ENCODE assay signal across 8 cellular contexts in the genomic region with DNA sequence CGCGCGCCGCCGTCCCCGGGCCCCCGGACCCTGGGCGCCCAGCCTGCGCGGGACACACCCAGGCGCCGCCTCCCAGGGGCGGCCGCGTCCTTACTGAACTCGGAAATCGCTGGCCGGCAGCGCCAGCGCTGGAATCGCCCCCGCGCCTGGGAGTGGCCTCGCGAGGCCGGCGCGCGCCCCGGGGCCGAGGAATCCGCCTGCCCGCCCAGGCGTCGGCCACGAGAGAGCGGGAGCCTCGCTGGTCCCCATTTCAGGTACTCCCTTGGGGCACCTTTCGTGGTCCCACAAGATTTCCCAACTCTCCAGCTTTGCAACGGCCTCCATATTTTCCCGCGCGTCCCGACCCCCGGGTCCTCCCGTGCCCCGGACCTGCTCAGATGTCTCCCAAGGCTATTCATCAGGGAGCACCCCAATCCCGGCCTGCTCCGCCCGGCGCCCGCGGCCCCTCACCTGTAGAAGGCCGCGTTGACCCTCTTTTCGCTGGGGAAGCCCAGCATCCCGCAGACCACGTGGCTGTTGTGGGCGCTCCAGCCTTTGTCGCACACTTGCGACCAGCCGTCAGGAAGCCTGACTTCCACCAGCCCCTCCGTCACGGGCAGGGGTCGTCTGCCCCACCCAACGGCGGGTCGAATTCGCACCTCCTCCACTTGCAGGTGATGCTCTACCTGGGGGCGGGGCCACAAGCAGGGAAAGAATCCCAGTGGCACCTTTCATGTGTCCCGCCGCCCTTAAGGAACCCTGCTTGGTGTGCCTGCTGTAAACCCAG. TPM values are rescaled to one million over a fixed set of nuclear protein-coding genes. Genes with fewer than 3 reads are reported as not detected.
A peak's percentile ranks its signal among the peaks of the same experiment; 100 is the strongest.
DNase-seq lines count a peak whose midpoint lies in the region; ATAC-seq lines count a peak whose summit lies in the region.

No MANE protein-coding gene starts in this region.

- H3K4me1 ChIP-seq in SJSA1 (replicated peaks) = peaks cover 23% of the 10 kb centered on the region
- H3K4me1 ChIP-seq in effector memory CD4-positive, alpha-beta T cell (ENCODE audit: control insufficient read depth, insufficient read depth, low read length, poor library complexity, severe bottlenecking) = peaks cover 10% of the 10 kb centered on the region
- peaks cover 4% of the 10 kb centered on the region for H3K4me1 ChIP-seq in mesendoderm (ENCODE audit: control insufficient read depth, low read depth, low read length)
- no peaks in the 10 kb centered on the region for H3K4me1 ChIP-seq in urinary bladder (ENCODE audit: insufficient read depth)

- H4K8ac ChIP-seq in mesendoderm (ENCODE audit: low read depth, low read length) = no peak overlapping the region

- H3K4ac ChIP-seq in mesendoderm (ENCODE audit: low read depth, low read length) = peak overlapping the region; percentile 5

- peak; percentile 53 for ATAC-seq in HG03066 (IDR thresholded peaks at IDR 0.05; ENCODE audit: low read depth, unreplicated experiment)

- no CpG with 5 or more reads among the region's 72 CpGs for WGBS in mesendoderm (ENCODE audit: extremely low coverage, insufficient coverage, low lambda C conversion rate)
- 2% methylated on average over 72 of the region's 72 CpGs for WGBS in urinary bladder

- H3K18ac ChIP-seq in mesendoderm (ENCODE audit: low read length) = peak overlapping the region; percentile 41

- H3K4me2 ChIP-seq in mesendoderm (ENCODE audit: low read length) = peak overlapping the region; percentile 76

- no peak overlapping the region for H2BK15ac ChIP-seq in mesendoderm (replicated peaks; ENCODE audit: low read depth)

- 0 out of 2 replicates have a peak, but pooled peaks cover 7% of the 10 kb centered on the region for H3K9me3 ChIP-seq in SJSA1 (replicated peaks)
- H3K9me3 ChIP-seq in effector memory CD4-positive, alpha-beta T cell (ENCODE audit: control insufficient read depth, low read length) = no peaks in the 10 kb centered on the region

- H2BK120ac ChIP-seq in mesendoderm (ENCODE audit: low read depth, low read length) = no peak overlapping the region

- no peak overlapping the region for H3K23ac ChIP-seq in mesendoderm (ENCODE audit: low read length)

- H3K9ac ChIP-seq in mesendoderm (ENCODE audit: low read length) = peak overlapping the region; percentile 46

- H3K4me3 ChIP-seq in SJSA1 = peak overlapping the region; percentile 37
- peak overlapping the region; percentile 46 for H3K4me3 ChIP-seq in effector memory CD4-positive, alpha-beta T cell (ENCODE audit: insufficient read depth, low read depth, low read length, poor library complexity, severe bottlenecking)
- H3K4me3 ChIP-seq in mesendoderm (ENCODE audit: low read length) = peak overlapping the region; percentile 18
- peak overlapping the region; percentile 41 for H3K4me3 ChIP-seq in urinary bladder (ENCODE audit: low read depth, low read length)

- no peak overlapping the region for H3K27ac ChIP-seq in SJSA1
- H3K27ac ChIP-seq in effector memory CD4-positive, alpha-beta T cell (ENCODE audit: insufficient read depth, low read length, poor library complexity, severe bottlenecking) = no peak overlapping the region
- H3K27ac ChIP-seq in mesendoderm (ENCODE audit: low read depth, low read length) = no peak overlapping the region
- no peak overlapping the region for H3K27ac ChIP-seq in urinary bladder (ENCODE audit: low read depth)

- peak overlapping the region; percentile 75 for H3K56ac ChIP-seq in mesendoderm (ENCODE audit: low read length)

- H2AK5ac ChIP-seq in mesendoderm (ENCODE audit: low read length) = no peak overlapping the region

- H4K5ac ChIP-seq in mesendoderm (ENCODE audit: low read length) = no peak overlapping the region

- no peaks in the 10 kb centered on the region for H3K79me2 ChIP-seq in mesendoderm (ENCODE audit: control insufficient read depth, insufficient read depth, low read length)

- H2BK5ac ChIP-seq in mesendoderm (ENCODE audit: low read length) = no peak overlapping the region

- no peaks in the 10 kb centered on the region for H3K79me1 ChIP-seq in mesendoderm (ENCODE audit: low read length)

- H3K36me3 ChIP-seq in SJSA1 = peaks cover 11% of the 10 kb centered on the region
- no peaks in the 10 kb centered on the region for H3K36me3 ChIP-seq in effector memory CD4-positive, alpha-beta T cell (ENCODE audit: control insufficient read depth, insufficient read depth, low read length)
- H3K36me3 ChIP-seq in mesendoderm (ENCODE audit: control insufficient read depth, insufficient read depth, low read length) = no peaks in the 10 kb centered on the region
- H3K36me3 ChIP-seq in urinary bladder (ENCODE audit: insufficient read depth) = no peaks in the 10 kb centered on the region

- DNase-seq in NCI-H2107 treated with DMSO at 0.1 percent for 48 hours (lab: John Stamatoyannopoulos, UW; ENCODE audit: unreplicated experiment) (peak; percentile 6), NCI-H2107 (lab: John Stamatoyannopoulos, UW) (no peak), SJSA1 (ENCODE audit: low read depth in 1 of 2, low spot score in 2 of 2) (no peak), mesendoderm (peak; percentile 56), NAMALWA (ENCODE audit: low spot score) (no peak)
- no peak for DNase-seq in effector memory CD4-positive, alpha-beta T cell

- H3K27me3 ChIP-seq in SJSA1 (replicated peaks) (no peaks in the 10 kb centered on the region), mesendoderm (ENCODE audit: insufficient read depth, low read length, poor library complexity) (peaks cover 40% of the 10 kb centered on the region)
- peaks cover 27% of the 10 kb centered on the region for H3K27me3 ChIP-seq in effector memory CD4-positive, alpha-beta T cell (replicated peaks; ENCODE audit: control insufficient read depth, insufficient read depth, low read length, poor library complexity, severe bottlenecking)

RNA-seq across cellular contexts. Expression of a gene that starts 4.6 kb away (rescaled TPM):
- 10.4 and 14.8 TPM in 2 replicates for total RNA-seq in SJSA1 (2014; rRNA removed; shearing (Covaris generic))
- polyA plus RNA-seq in mesendoderm (2013, experiment 1 of 2) = 5.9 TPM
- 6.0 TPM for polyA plus RNA-seq in mesendoderm (2013, experiment 2 of 2)
- total RNA-seq in urinary bladder = 14.6 TPM
- 8.6 TPM for polyA plus RNA-seq in urinary bladder

RNA-seq across cellular contexts. Expression of a gene that starts 5.4 kb away (rescaled TPM):
- 13.6 and 14.4 TPM in 2 replicates for total RNA-seq in SJSA1 (2014; rRNA removed; shearing (Covaris generic))
- 2.3 TPM for polyA plus RNA-seq in mesendoderm (2013, experiment 1 of 2)
- polyA plus RNA-seq in mesendoderm (2013, experiment 2 of 2) = 3.0 TPM
- total RNA-seq in urinary bladder = 6.0 TPM
- 18.7 TPM for polyA plus RNA-seq in urinary bladder

RNA-seq across cellular contexts. Expression of a gene that starts 19.4 kb away (rescaled TPM):
- 28.3 and 36.8 TPM in 2 replicates for total RNA-seq in SJSA1 (2014; rRNA removed; shearing (Covaris generic))
- polyA plus RNA-seq in mesendoderm (2013, experiment 1 of 2) = 20.5 TPM
- polyA plus RNA-seq in mesendoderm (2013, experiment 2 of 2) = 20.1 TPM
- 25.1 TPM for total RNA-seq in urinary bladder
- 37.3 TPM for polyA plus RNA-seq in urinary bladder

RNA-seq across cellular contexts. Expression of a gene that starts 19.6 kb away (rescaled TPM):
- total RNA-seq in SJSA1 (2014; rRNA removed; shearing (Covaris generic)) = 88.4 and 151 TPM in 2 replicates
- polyA plus RNA-seq in mesendoderm (2013, experiment 1 of 2) = 81.2 TPM
- polyA plus RNA-seq in mesendoderm (2013, experiment 2 of 2) = 80.8 TPM
- 57.7 TPM for total RNA-seq in urinary bladder
- 112 TPM for polyA plus RNA-seq in urinary bladder

RNA-seq across cellular contexts. Expression of a gene that starts 23.1 kb away (rescaled TPM):
- not detected in 2 replicates for total RNA-seq in SJSA1 (2014; rRNA removed; shearing (Covaris generic))
- polyA plus RNA-seq in mesendoderm (2013, experiment 1 of 2) = 0.29 TPM
- 0.20 TPM for polyA plus RNA-seq in mesendoderm (2013, experiment 2 of 2)
- 0.37 TPM for total RNA-seq in urinary bladder
- polyA plus RNA-seq in urinary bladder = 0.27 TPM

Comparison
In these comparisons a context has a peak if more than half of its experiments do, and no peak if none do; other contexts are left out.
1. DNase-seq: peak in NCI-H2107 treated with DMSO at 0.1 percent for 48 hours (single experiment) and mesendoderm (single experiment); none in NCI-H2107 (single experiment), SJSA1 (0 of 2), effector memory CD4-positive, alpha-beta T cell (0 of 3) and NAMALWA (single experiment).
2. Peak in every context shown above with its lines, with median percentiles within 50 percentile points of each other: H3K4me3 ChIP-seq.